Comparison of ENCODE assay signal across 10 cellular contexts in the genomic region with DNA sequence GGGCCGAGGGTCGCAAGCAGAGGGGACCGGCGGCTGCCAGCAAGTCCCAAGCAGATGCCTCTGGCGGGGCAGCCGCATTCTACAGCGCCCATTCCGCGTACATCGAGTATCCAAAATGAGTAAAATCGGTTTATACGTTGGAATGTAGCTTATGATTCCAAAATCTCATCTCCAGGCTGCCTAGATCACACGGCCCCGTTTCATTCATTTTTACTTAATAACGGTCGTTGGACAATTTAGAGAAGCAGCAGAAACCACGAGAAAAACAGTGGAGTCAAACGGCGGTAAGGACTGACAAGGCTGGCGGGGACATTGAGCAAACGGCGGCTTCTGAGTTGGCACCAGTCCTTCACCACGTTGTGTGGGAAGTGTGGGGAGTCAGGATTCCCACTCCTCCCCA. TPM values are rescaled to one million over a fixed set of nuclear protein-coding genes. Genes with fewer than 3 reads are reported as not detected.
DNase-seq lines count a peak whose midpoint lies in the region; ATAC-seq and TF ChIP-seq lines count a peak whose summit lies in the region.
"Not testable (repeated sequence)": the region's sequence is repeated elsewhere in the genome, so short reads cannot be mapped to it uniquely, and the experiment has no call there.
"Had no signal": no experiment of that assay in that cellular context is flagged by ENCODE, and none has a peak within 500 bp of the region (broad histone marks: within the 10 kb centered on the region; RNA-seq: fewer than 3 reads in every experiment).

No MANE protein-coding gene starts in this region.

- TF ChIP-seq CTCF in Caco-2 (IDR thresholded peaks at IDR 0.05; ENCODE audit: insufficient read depth in 1 of 2, low read depth in 1 of 2, low read length in 1 of 2, severe bottlenecking in 1 of 2, unreplicated experiment in 1 of 2); neural crest cell (conservative IDR thresholded peaks at IDR 0.05); suprapubic skin (IDR thresholded peaks at IDR 0.05): not testable (repeated sequence)

- H3K27ac ChIP-seq in suprapubic skin, result not testable (repeated sequence)

- TF ChIP-seq EP300 in suprapubic skin (IDR thresholded peaks at IDR 0.05), result not testable (repeated sequence)

- H3K4me1 Mint-ChIP-seq in Caco-2 (ENCODE audit: low read depth, unreplicated experiment); T-helper 2 cell treated with Interferon-gamma antibody and Interleukin-4, amounts not matched to agents 5 μg/mL and 100 μg/mL, for 36 hours (ENCODE audit: low read depth); neural crest cell: not testable (repeated sequence)
- H3K4me1 Mint-ChIP-seq in activated T-helper 1 cell treated with anti-CD3 and anti-CD28 coated beads, Interleukin-12 subunit alpha, Interleukin-12 subunit beta, Interleukin-2, Interleukin-4 antibody, amounts not matched to agents 30 ng/mL and 10 ng/mL and 1 ng/mL, durations not matched to agents 14 hours and 24 hours and 36 hours (ENCODE audit: low read depth), result peaks cover 12% of the 10 kb centered on the region
- peaks cover 37% of the 10 kb centered on the region for H3K4me1 Mint-ChIP-seq in dendritic cell treated with granulocyte-macrophage colony-stimulating factor and Interleukin-4, amounts not matched to agents 40 ng/mL and 50 ng/mL, for 4 days (ENCODE audit: low read depth)
- peaks cover 17 to 18% of the 10 kb centered on the region in 2 donors for H3K4me1 Mint-ChIP-seq in immature natural killer cell

- BruUV-seq in Caco-2 (replicated peaks; lab: Mats Ljungman, UMichigan), result not testable (repeated sequence)

- H3K4me3 Mint-ChIP-seq in Caco-2 (ENCODE audit: unreplicated experiment) (peak overlapping the region; percentile 42), immature natural killer cell (peak overlapping the region in 4 of 5 donors; percentile 27 to 61 (median 34)), neural crest cell (peak overlapping the region; percentile 23)
- H3K4me3 Mint-ChIP-seq in T-helper 2 cell treated with Interferon-gamma antibody and Interleukin-4, amounts not matched to agents 5 μg/mL and 100 μg/mL, for 36 hours, result peak overlapping the region; percentile 27
- peak overlapping the region; percentile 17 for H3K4me3 Mint-ChIP-seq in activated T-helper 1 cell treated with anti-CD3 and anti-CD28 coated beads, Interleukin-12 subunit alpha, Interleukin-12 subunit beta, Interleukin-2, Interleukin-4 antibody, amounts not matched to agents 30 ng/mL and 10 ng/mL and 1 ng/mL, durations not matched to agents 14 hours and 24 hours and 36 hours
- H3K4me3 Mint-ChIP-seq in dendritic cell treated with granulocyte-macrophage colony-stimulating factor and Interleukin-4, amounts not matched to agents 40 ng/mL and 50 ng/mL, for 4 days, result peak overlapping the region; percentile 74

- not testable (repeated sequence) for DNase-seq in Caco-2; T-helper 2 cell treated with Interferon-gamma antibody and Interleukin-4, amounts not matched to agents 5 μg/mL and 100 μg/mL, for 36 hours (ENCODE audit: low spot score); activated T-helper 1 cell treated with anti-CD3 and anti-CD28 coated beads, Interleukin-12 subunit alpha, Interleukin-12 subunit beta, Interleukin-2, Interleukin-4 antibody, amounts not matched to agents 30 ng/mL and 10 ng/mL and 1 ng/mL, durations not matched to agents 14 hours and 24 hours and 36 hours (ENCODE audit: low spot score); immature natural killer cell; neural crest cell (ENCODE audit: low read depth, low spot score); suprapubic skin (ENCODE audit: low spot score in 2 of 2)

- not testable (repeated sequence) for H3K9me3 ChIP-seq in Caco-2, suprapubic skin

- H3K4me1 ChIP-seq in Caco-2, result not testable (repeated sequence)
- peaks cover 35% of the 10 kb centered on the region for H3K4me1 ChIP-seq in suprapubic skin

- ATAC-seq in HG03159 (IDR thresholded peaks at IDR 0.05; ENCODE audit: unreplicated experiment), result peak; percentile 21

- H3K36me3 ChIP-seq in Caco-2 (ENCODE audit: control insufficient read depth, insufficient read depth, low read length); suprapubic skin: not testable (repeated sequence)

- CTCF ChIA-PET in Caco-2 (lab: Charles Lee), result not testable (repeated sequence)

- intact Hi-C loops in Caco-2 (cut with micrococcal nuclease; ENCODE audit: unreplicated experiment); dendritic cell treated with granulocyte-macrophage colony-stimulating factor and Interleukin-4, amounts not matched to agents 40 ng/mL and 50 ng/mL, for 4 days (cut with micrococcal nuclease): not testable (repeated sequence)
- intact Hi-C loops in activated T-helper 1 cell treated with anti-CD3 and anti-CD28 coated beads, Interleukin-12 subunit alpha, Interleukin-12 subunit beta, Interleukin-2, Interleukin-4 antibody, amounts not matched to agents 30 ng/mL and 10 ng/mL and 1 ng/mL, durations not matched to agents 14 hours and 24 hours and 36 hours (cut with micrococcal nuclease), result loop anchor here (5.0 kb wide), 1 partner anchor 227 kb away; a partner anchor contains a TSS

- not testable (repeated sequence) for H3K9me3 Mint-ChIP-seq in Caco-2 (ENCODE audit: unreplicated experiment); T-helper 2 cell treated with Interferon-gamma antibody and Interleukin-4, amounts not matched to agents 5 μg/mL and 100 μg/mL, for 36 hours; activated T-helper 1 cell treated with anti-CD3 and anti-CD28 coated beads, Interleukin-12 subunit alpha, Interleukin-12 subunit beta, Interleukin-2, Interleukin-4 antibody, amounts not matched to agents 30 ng/mL and 10 ng/mL and 1 ng/mL, durations not matched to agents 14 hours and 24 hours and 36 hours; dendritic cell treated with granulocyte-macrophage colony-stimulating factor and Interleukin-4, amounts not matched to agents 40 ng/mL and 50 ng/mL, for 4 days; immature natural killer cell; neural crest cell

- H3K27ac Mint-ChIP-seq in Caco-2 (ENCODE audit: unreplicated experiment); T-helper 2 cell treated with Interferon-gamma antibody and Interleukin-4, amounts not matched to agents 5 μg/mL and 100 μg/mL, for 36 hours; activated T-helper 1 cell treated with anti-CD3 and anti-CD28 coated beads, Interleukin-12 subunit alpha, Interleukin-12 subunit beta, Interleukin-2, Interleukin-4 antibody, amounts not matched to agents 30 ng/mL and 10 ng/mL and 1 ng/mL, durations not matched to agents 14 hours and 24 hours and 36 hours; dendritic cell treated with granulocyte-macrophage colony-stimulating factor and Interleukin-4, amounts not matched to agents 40 ng/mL and 50 ng/mL, for 4 days; immature natural killer cell; neural crest cell (ENCODE audit: unreplicated experiment): not testable (repeated sequence)

- POLR2A ChIA-PET in Caco-2 (lab: Charles Lee), result not testable (repeated sequence)

- H3K4me3 ChIP-seq in Caco-2 (ENCODE audit: low read depth, low read length) (peak overlapping the region; percentile 33), suprapubic skin (peak overlapping the region; percentile 62)

- H3K36me3 Mint-ChIP-seq in Caco-2 (ENCODE audit: insufficient read depth, unreplicated experiment); T-helper 2 cell treated with Interferon-gamma antibody and Interleukin-4, amounts not matched to agents 5 μg/mL and 100 μg/mL, for 36 hours (ENCODE audit: low read depth); activated T-helper 1 cell treated with anti-CD3 and anti-CD28 coated beads, Interleukin-12 subunit alpha, Interleukin-12 subunit beta, Interleukin-2, Interleukin-4 antibody, amounts not matched to agents 30 ng/mL and 10 ng/mL and 1 ng/mL, durations not matched to agents 14 hours and 24 hours and 36 hours (ENCODE audit: low read depth); immature natural killer cell; neural crest cell (ENCODE audit: low read depth): not testable (repeated sequence)
- H3K36me3 Mint-ChIP-seq in dendritic cell treated with granulocyte-macrophage colony-stimulating factor and Interleukin-4, amounts not matched to agents 40 ng/mL and 50 ng/mL, for 4 days (ENCODE audit: low read depth), result peaks cover 11% of the 10 kb centered on the region

- TF ChIP-seq POLR2A in suprapubic skin (IDR thresholded peaks at IDR 0.05), result not testable (repeated sequence)

- WGBS in suprapubic skin, result 18% methylated on average over 6 of the region's 23 CpGs

- peaks cover 14% of the 10 kb centered on the region for H3K27me3 Mint-ChIP-seq in Caco-2 (ENCODE audit: insufficient read depth, unreplicated experiment)
- peaks cover 42% of the 10 kb centered on the region for H3K27me3 Mint-ChIP-seq in T-helper 2 cell treated with Interferon-gamma antibody and Interleukin-4, amounts not matched to agents 5 μg/mL and 100 μg/mL, for 36 hours (ENCODE audit: low read depth)
- H3K27me3 Mint-ChIP-seq in activated T-helper 1 cell treated with anti-CD3 and anti-CD28 coated beads, Interleukin-12 subunit alpha, Interleukin-12 subunit beta, Interleukin-2, Interleukin-4 antibody, amounts not matched to agents 30 ng/mL and 10 ng/mL and 1 ng/mL, durations not matched to agents 14 hours and 24 hours and 36 hours (ENCODE audit: insufficient read depth), result peaks cover 32% of the 10 kb centered on the region
- peaks cover 58% of the 10 kb centered on the region for H3K27me3 Mint-ChIP-seq in dendritic cell treated with granulocyte-macrophage colony-stimulating factor and Interleukin-4, amounts not matched to agents 40 ng/mL and 50 ng/mL, for 4 days
- peaks cover 2 to 19% (median 16%) of the 10 kb centered on the region in 3 donors for H3K27me3 Mint-ChIP-seq in immature natural killer cell (ENCODE audit: low read depth in 3 of 3)
- H3K27me3 Mint-ChIP-seq in neural crest cell (ENCODE audit: low read depth), result peaks cover 70% of the 10 kb centered on the region

- H3K27me3 ChIP-seq in Caco-2 (replicated peaks; ENCODE audit: control insufficient read depth, insufficient read depth, low read length), result not testable (repeated sequence)
- peaks cover 71% of the 10 kb centered on the region for H3K27me3 ChIP-seq in suprapubic skin

RNA-seq across cellular contexts. Expression of a gene that starts 5.6 kb away (rescaled TPM):
- 0.32 and 0.73 TPM in 2 replicates for total RNA-seq in Caco-2 (2022)
- 0.32 and 0.39 TPM in 2 replicates for total RNA-seq in activated T-helper 1 cell treated with anti-CD3 and anti-CD28 coated beads, Interleukin-12 subunit alpha, Interleukin-12 subunit beta, Interleukin-2, Interleukin-4 antibody, amounts not matched to agents 30 ng/mL and 10 ng/mL and 1 ng/mL, durations not matched to agents 14 hours and 24 hours and 36 hours
- polyA plus RNA-seq in immature natural killer cell, result not detected
- 0.23 and 0.52 TPM in 2 replicates for total RNA-seq in neural crest cell
- under 1 TPM in 2 of 4 donors, not detected in 2; 0.18 to 0.19 TPM for total RNA-seq in suprapubic skin
- total RNA-seq: colonic mucosa, SK-MEL-5 had no signal

Comparison
In these comparisons a context has a peak if more than half of its experiments do, and no peak if none do; other contexts are left out.
1. H3K4me3 Mint-ChIP-seq: peak in every context shown above with its lines; median percentile 74 in dendritic cell treated with granulocyte-macrophage colony-stimulating factor and Interleukin-4, amounts not matched to agents 40 ng/mL and 50 ng/mL, for 4 days; 42 in Caco-2; 34 in immature natural killer cell; 27 in T-helper 2 cell treated with Interferon-gamma antibody and Interleukin-4, amounts not matched to agents 5 μg/mL and 100 μg/mL, for 36 hours; 23 in neural crest cell; 17 in activated T-helper 1 cell treated with anti-CD3 and anti-CD28 coated beads, Interleukin-12 subunit alpha, Interleukin-12 subunit beta, Interleukin-2, Interleukin-4 antibody, amounts not matched to agents 30 ng/mL and 10 ng/mL and 1 ng/mL, durations not matched to agents 14 hours and 24 hours and 36 hours.